ENCODE assay signal across 16 cellular contexts in genomic region chr4:139367421-139368090, GRCh38.
A peak's percentile ranks its signal among the peaks of the same experiment; 100 is the strongest.
DNase-seq lines count a peak whose midpoint lies in the region; ATAC-seq, FAIRE-seq and TF ChIP-seq lines count a peak whose summit lies in the region.
"Had no signal": no experiment of that assay in that cellular context is flagged by ENCODE, and none has a peak within 500 bp of the region (broad histone marks: within the 10 kb centered on the region; RNA-seq: fewer than 3 reads in every experiment).

No MANE protein-coding gene starts in this region.

- H3K4me3 ChIP-seq in BJ (ENCODE audit: low read depth, low read length) (no peak overlapping the region), dorsolateral prefrontal cortex (no peak overlapping the region)
- H3K4me3 ChIP-seq: GM12878 had no signal

- H3K9me3 Mint-ChIP-seq in chondrocyte (ENCODE audit: low read depth), result no peaks in the 10 kb centered on the region
- H3K9me3 Mint-ChIP-seq in natural killer cell treated with Interleukin-12 subunit alpha and Interleukin-12 subunit beta and Interleukin-15 and Interleukin-18, amount 100 ng/mL, for 72 hours, result no peaks in the 10 kb centered on the region
- H3K9me3 Mint-ChIP-seq: mesothelial cell of epicardium had no signal

- DNase-seq in BJ (ENCODE audit: low read depth) (peak; percentile 41), HT1080 (ENCODE audit: low read depth) (peak; percentile 11), chondrocyte (ENCODE audit: low spot score) (no peak), dorsolateral prefrontal cortex (no peak), H54 (ENCODE audit: insufficient read length, low spot score) (no peak), KG1 (lab: John Stamatoyannopoulos, UW) (no peak)
- no peak for DNase-seq in natural killer cell treated with Interleukin-12 subunit alpha and Interleukin-12 subunit beta and Interleukin-15 and Interleukin-18, amount 100 ng/mL, for 72 hours (ENCODE audit: low spot score)
- DNase-seq: activated CD4-positive, alpha-beta T cell treated with anti-CD3 and anti-CD28 coated beads for 1 hour; activated naive CD4-positive, alpha-beta T cell treated with anti-CD3 and anti-CD28 coated beads, Interleukin-2, amount 50 U/mL, for 16 hours; effector memory CD4-positive, alpha-beta T cell; NCI-H446; SHP77 had no signal

- TF ChIP-seq CTCF in BJ (IDR thresholded peaks at IDR 0.05; ENCODE audit: insufficient read depth, low read depth, low read length), result no peak
- no peak for TF ChIP-seq CTCF in chondrocyte (IDR thresholded peaks at IDR 0.05)
- TF ChIP-seq CTCF in dorsolateral prefrontal cortex (IDR thresholded peaks at IDR 0.05 in 54 of 56, conservative IDR thresholded peaks at IDR 0.05 in 2 of 56; ENCODE audit: low read depth in 1 of 56, partially characterized antibody in 56 of 56), result no peak

- no peaks in the 10 kb centered on the region for H3K27me3 Mint-ChIP-seq in chondrocyte (ENCODE audit: low read depth)
- H3K27me3 Mint-ChIP-seq in natural killer cell treated with Interleukin-12 subunit alpha and Interleukin-12 subunit beta and Interleukin-15 and Interleukin-18, amount 100 ng/mL, for 72 hours, result no peaks in the 10 kb centered on the region

- peaks cover 38% of the 10 kb centered on the region for H3K4me1 Mint-ChIP-seq in chondrocyte (ENCODE audit: low read depth)
- peaks cover 8 to 15% of the 10 kb centered on the region in 2 donors for H3K4me1 Mint-ChIP-seq in natural killer cell treated with Interleukin-12 subunit alpha and Interleukin-12 subunit beta and Interleukin-15 and Interleukin-18, amount 100 ng/mL, for 72 hours (ENCODE audit: low read depth in 2 of 2)
- H3K4me1 Mint-ChIP-seq: mesothelial cell of epicardium had no signal

- H3K27ac Mint-ChIP-seq in chondrocyte (ENCODE audit: unreplicated experiment), result peak overlapping the region; percentile 41
- peak overlapping the region; percentile 7 to 12 for H3K27ac Mint-ChIP-seq in natural killer cell treated with Interleukin-12 subunit alpha and Interleukin-12 subunit beta and Interleukin-15 and Interleukin-18, amount 100 ng/mL, for 72 hours
- H3K27ac Mint-ChIP-seq: mesothelial cell of epicardium had no signal

- TF ChIP-seq POLR2A in H54 (IDR thresholded peaks at IDR 0.05; ENCODE audit: low read depth, low read length), result no peak

- POLR2A ChIA-PET in BJ (lab: Charles Lee), result interaction anchor here (0.6 kb wide), 2 partner anchors 161 to 217 kb away, joined by 3 to 6 read pairs; no protein-coding TSS in a partner anchor

- intact Hi-C loops in dorsolateral prefrontal cortex (cut with DNase I), result no loop called here

- FAIRE-seq in H54 (lab: Jason Lieb, UNC), result no peak
- FAIRE-seq: GM12878 had no signal

- H3K4me3 Mint-ChIP-seq in chondrocyte (ENCODE audit: unreplicated experiment), result no peak overlapping the region
- H3K4me3 Mint-ChIP-seq in natural killer cell treated with Interleukin-12 subunit alpha and Interleukin-12 subunit beta and Interleukin-15 and Interleukin-18, amount 100 ng/mL, for 72 hours, result no peak overlapping the region
- H3K4me3 Mint-ChIP-seq: mesothelial cell of epicardium had no signal

- peaks cover 11% of the 10 kb centered on the region for H3K36me3 Mint-ChIP-seq in chondrocyte (ENCODE audit: low read depth)
- peaks cover 42% of the 10 kb centered on the region for H3K36me3 Mint-ChIP-seq in natural killer cell treated with Interleukin-12 subunit alpha and Interleukin-12 subunit beta and Interleukin-15 and Interleukin-18, amount 100 ng/mL, for 72 hours

- peak overlapping the region in 16 of 59 donors; percentile 8 to 57 (median 32) for H3K27ac ChIP-seq in dorsolateral prefrontal cortex

- CTCF ChIA-PET in BJ (lab: Yijun Ruan, JAX), result interaction anchor here (0.6 to 2.0 kb wide), 3 partner anchors 14 to 284 kb away, joined by 3 to 5 read pairs (median 3); no protein-coding TSS in a partner anchor

- H3K36me3 ChIP-seq in BJ (ENCODE audit: control insufficient read depth, insufficient read depth, low read length), result peaks cover 3% of the 10 kb centered on the region; the same call in 1 of the 2 replicates

- ATAC-seq in natural killer cell treated with Interleukin-12 subunit alpha and Interleukin-12 subunit beta and Interleukin-15 and Interleukin-18, amount 100 ng/mL, for 72 hours, result no peak
- ATAC-seq in HG03135 (IDR thresholded peaks at IDR 0.05; ENCODE audit: unreplicated experiment), result no peak
- ATAC-seq: GM12878, sciatic nerve had no signal

- H3K27me3 ChIP-seq in BJ (ENCODE audit: control insufficient read depth, insufficient read depth, low read length) (no peaks in the 10 kb centered on the region), dorsolateral prefrontal cortex (no peaks in the 10 kb centered on the region)

Comparison
In these comparisons a context has a peak if more than half of its experiments do, and no peak if none do; other contexts are left out.
1. DNase-seq: peak in BJ (single experiment) and HT1080 (single experiment); none in chondrocyte (single experiment), natural killer cell treated with Interleukin-12 subunit alpha and Interleukin-12 subunit beta and Interleukin-15 and Interleukin-18, amount 100 ng/mL, for 72 hours (single experiment), dorsolateral prefrontal cortex (0 of 10), H54 (single experiment) and KG1 (single experiment).